In genomic region chr2:109103286-109103685, GRCh38 we compare ENCODE assay signal across 22 cellular contexts.
"Had no signal": no experiment of that assay in that cellular context is flagged by ENCODE, and none has a peak within 500 bp of the region (broad histone marks: within the 10 kb centered on the region; RNA-seq: fewer than 3 reads in every experiment).

No MANE protein-coding gene starts in this region.

- H3K27me3 ChIP-seq: right atrium auricular region, tibial nerve, upper lobe of left lung had no signal

- H3K4me1 ChIP-seq: gastrocnemius medialis, prostate gland, right atrium auricular region, tibial nerve had no signal

- H3K36me3 ChIP-seq: gastrocnemius medialis, prostate gland, right atrium auricular region, thoracic aorta, tibial nerve, upper lobe of left lung had no signal

- H3K9me3 Mint-ChIP-seq: natural killer cell; stimulated activated effector memory CD8-positive, alpha-beta T cell treated with anti-CD3 and anti-CD28 coated beads, Interleukin-12 subunit alpha, Interleukin-12 subunit beta, amount 100 ng/mL, for 72 hours had no signal

- H3K9me3 ChIP-seq: gastrocnemius medialis, prostate gland, right atrium auricular region, thoracic aorta, tibial nerve, upper lobe of left lung had no signal

- H3K4me1 Mint-ChIP-seq: memory B cell; natural killer cell; stimulated activated effector memory CD8-positive, alpha-beta T cell treated with anti-CD3 and anti-CD28 coated beads, Interleukin-12 subunit alpha, Interleukin-12 subunit beta, amount 100 ng/mL, for 72 hours had no signal

- H3K4me3 Mint-ChIP-seq: memory B cell; natural killer cell; stimulated activated effector memory CD8-positive, alpha-beta T cell treated with anti-CD3 and anti-CD28 coated beads, Interleukin-12 subunit alpha, Interleukin-12 subunit beta, amount 100 ng/mL, for 72 hours had no signal

- H3K4me3 ChIP-seq: dorsolateral prefrontal cortex, gastrocnemius medialis, lung, prostate gland, right atrium auricular region, thoracic aorta, tibial nerve, upper lobe of left lung had no signal

- DNase-seq: dorsolateral prefrontal cortex; effector CD4-positive, alpha-beta T cell; foreskin fibroblast; gastrocnemius medialis; midbrain; natural killer cell; stimulated activated CD4-positive, alpha-beta T cell treated with anti-CD3 and anti-CD28 coated beads, Interleukin-2, amount 100 ng/mL, for 24 hours; stimulated activated CD4-positive, alpha-beta T cell treated with anti-CD3 and anti-CD28 coated beads, Interleukin-4, amount 100 ng/mL, for 24 hours; stimulated activated naive CD4-positive, alpha-beta T cell treated with Interleukin-2 at 50 U/mL for 16 hours had no signal

- H3K27ac Mint-ChIP-seq: memory B cell, natural killer cell had no signal

- FAIRE-seq: colon, keratinocyte had no signal

- ATAC-seq: esophagus mucosa; gastrocnemius medialis; natural killer cell; sciatic nerve; stimulated activated effector memory CD8-positive, alpha-beta T cell treated with anti-CD3 and anti-CD28 coated beads, Interleukin-12 subunit alpha, Interleukin-12 subunit beta, amount 100 ng/mL, for 72 hours had no signal

- H3K27ac ChIP-seq: dorsolateral prefrontal cortex, epithelial cell of prostate, gastrocnemius medialis, prostate gland, right atrium auricular region, thoracic aorta, tibial nerve, upper lobe of left lung had no signal

- H3K36me3 Mint-ChIP-seq: natural killer cell; stimulated activated effector memory CD8-positive, alpha-beta T cell treated with anti-CD3 and anti-CD28 coated beads, Interleukin-12 subunit alpha, Interleukin-12 subunit beta, amount 100 ng/mL, for 72 hours had no signal
